ENCODE assay signal across 32 cellular contexts in the genomic region with DNA sequence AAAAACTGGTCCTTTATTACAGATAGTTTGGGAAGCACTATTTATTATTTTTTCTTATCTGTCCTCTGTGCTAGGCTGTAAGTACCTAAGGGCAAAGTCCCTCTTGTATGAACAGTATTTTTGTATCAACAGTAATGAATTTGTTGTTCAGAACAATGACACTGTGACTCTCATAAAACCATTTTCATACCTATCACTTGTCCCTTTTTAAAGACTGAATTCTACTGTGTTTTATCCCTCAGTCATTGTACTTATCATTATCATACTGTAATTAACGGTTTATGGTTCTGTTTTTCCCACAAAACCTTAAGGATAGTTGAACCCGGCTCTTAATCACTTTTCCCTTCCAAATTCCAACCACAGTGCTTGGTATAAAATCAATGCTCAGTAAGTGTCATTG.
DNase-seq lines count a peak whose midpoint lies in the region; ATAC-seq, FAIRE-seq and TF ChIP-seq lines count a peak whose summit lies in the region.
"Had no signal": no experiment of that assay in that cellular context is flagged by ENCODE, and none has a peak within 500 bp of the region (broad histone marks: within the 10 kb centered on the region; RNA-seq: fewer than 3 reads in every experiment).

No MANE protein-coding gene starts in this region.

- TF ChIP-seq POLR2A in H54 (IDR thresholded peaks at IDR 0.05; ENCODE audit: low read depth, low read length) = no peak

- H3K27me3 Mint-ChIP-seq in endothelial cell (ENCODE audit: unreplicated experiment) = peaks cover 1% of the 10 kb centered on the region

- no peaks in the 10 kb centered on the region for H3K9me3 ChIP-seq in small intestine (ENCODE audit: control insufficient read depth, low read depth)
- H3K9me3 ChIP-seq: esophagus squamous epithelium, heart right ventricle, prostate gland, thyroid gland had no signal

- H3K36me3 Mint-ChIP-seq in endothelial cell (ENCODE audit: low read depth, unreplicated experiment) = no peaks in the 10 kb centered on the region
- H3K36me3 Mint-ChIP-seq: activated CD8-positive, alpha-beta memory T cell treated with anti-CD3 and anti-CD28 coated beads, Interleukin-2, amount 10 ng/mL, durations not matched to agents 7 days and 5 days; mesothelial cell of epicardium had no signal

- H3K27me3 ChIP-seq in small intestine (ENCODE audit: control insufficient read depth in 2 of 2, insufficient read depth in 2 of 2, low read length in 2 of 2) = no peaks in the 10 kb centered on the region
- H3K27me3 ChIP-seq: esophagus squamous epithelium, heart right ventricle, thyroid gland had no signal

- WGBS in small intestine, 3 donors = 6 to 67% (median 37%) methylated on average over 2 of the region's 2 CpGs

- H3K27ac Mint-ChIP-seq in endothelial cell (ENCODE audit: unreplicated experiment) = peak overlapping the region; percentile 39
- H3K27ac Mint-ChIP-seq: activated CD8-positive, alpha-beta memory T cell treated with anti-CD3 and anti-CD28 coated beads, Interleukin-2, amount 10 ng/mL, durations not matched to agents 7 days and 5 days; mesothelial cell of epicardium had no signal

- no peak for ATAC-seq in GM21515 (IDR thresholded peaks at IDR 0.05; ENCODE audit: unreplicated experiment)
- ATAC-seq: activated CD4-positive, CD25-positive, alpha-beta regulatory T cell treated with anti-CD3 and anti-CD28 coated beads, Interleukin-2, amount 50 U/mL, for 24 hours; activated CD8-positive, alpha-beta memory T cell treated with anti-CD3 and anti-CD28 coated beads, Interleukin-2, amount 10 ng/mL, durations not matched to agents 7 days and 5 days; GM23338; heart right ventricle; sciatic nerve had no signal

- TF ChIP-seq CTCF in endothelial cell (IDR thresholded peaks at IDR 0.05; ENCODE audit: unreplicated experiment) = no peak

- no peaks in the 10 kb centered on the region for H3K36me3 ChIP-seq in small intestine (ENCODE audit: control insufficient read depth in 2 of 2, insufficient read depth in 2 of 2, low read length in 2 of 2)
- H3K36me3 ChIP-seq: esophagus squamous epithelium, heart right ventricle, prostate gland, thyroid gland had no signal

- peaks cover 5 to 20% of the 10 kb centered on the region in 2 donors for H3K4me1 ChIP-seq in small intestine (ENCODE audit: control insufficient read depth in 2 of 2, insufficient read depth in 1 of 2, low read depth in 1 of 2, low read length in 1 of 2)
- H3K4me1 ChIP-seq: prostate gland had no signal

- H3K9me3 Mint-ChIP-seq in endothelial cell (ENCODE audit: unreplicated experiment) = no peaks in the 10 kb centered on the region
- H3K9me3 Mint-ChIP-seq: GM23338, mesothelial cell of epicardium had no signal

- H3K4me1 Mint-ChIP-seq in endothelial cell (ENCODE audit: unreplicated experiment) = peaks cover 51% of the 10 kb centered on the region
- H3K4me1 Mint-ChIP-seq: activated CD8-positive, alpha-beta memory T cell treated with anti-CD3 and anti-CD28 coated beads, Interleukin-2, amount 10 ng/mL, durations not matched to agents 7 days and 5 days had no signal

- peak overlapping the region in 1 of 2 donors; percentile 20 for H3K27ac ChIP-seq in small intestine (ENCODE audit: low read depth in 1 of 2, low read length in 1 of 2)
- H3K27ac ChIP-seq: C4-2B, esophagus squamous epithelium, heart right ventricle, prostate gland, thyroid gland had no signal

- DNase-seq in H54 (ENCODE audit: insufficient read length, low spot score) (no peak), LoVo (ENCODE audit: low spot score) (peak; percentile 56), endothelial cell (ENCODE audit: low spot score) (no peak), small intestine (peak; percentile 57), iPS-NIHi7 (ENCODE audit: extremely low spot score) (no peak)
- DNase-seq in central memory CD4-positive, alpha-beta T cell = no peak
- DNase-seq: activated CD4-positive, alpha-beta T cell treated with anti-CD3 and anti-CD28 coated beads, Interleukin-2, amount 50 U/mL, for 4 hours; activated CD8-positive, alpha-beta memory T cell treated with anti-CD3 and anti-CD28 coated beads, Interleukin-2, amount 10 ng/mL, durations not matched to agents 7 days and 5 days; activated naive CD4-positive, alpha-beta T cell; activated T-cell treated with anti-CD3 and anti-CD28 coated beads, Interleukin-2, amount 50 U/mL, for 48 hours; cerebellar nuclear complex; COR-L47; esophagus squamous epithelium; foreskin melanocyte; heart right ventricle; Karpas-422; NCI-H1436 treated with DMSO at 0.1 percent for 48 hours; NCI-H2107; NCI-H774; RPMI8226; stimulated activated CD4-positive, alpha-beta T cell treated with anti-CD3 and anti-CD28 coated beads, Interleukin-12 subunit alpha, Interleukin-12 subunit beta, amount 100 ng/mL, for 4 hours; stimulated activated CD4-positive, alpha-beta T cell treated with anti-CD3 and anti-CD28 coated beads, Interleukin-2, amount 100 ng/mL, for 48 hours; T-helper 1 cell; thyroid gland had no signal

- H3K4me3 ChIP-seq in small intestine (ENCODE audit: low read depth in 1 of 2, low read length in 2 of 2) = no peak overlapping the region
- H3K4me3 ChIP-seq: esophagus squamous epithelium, GM23338, heart right ventricle, prostate gland, thyroid gland had no signal

- FAIRE-seq in H54 (lab: Jason Lieb, UNC) (peak; percentile 23), small intestine (lab: Jason Lieb, UNC) (no peak)
- FAIRE-seq: endometrium had no signal

- no peak overlapping the region for H3K4me3 Mint-ChIP-seq in endothelial cell (ENCODE audit: unreplicated experiment)
- H3K4me3 Mint-ChIP-seq: activated CD8-positive, alpha-beta memory T cell treated with anti-CD3 and anti-CD28 coated beads, Interleukin-2, amount 10 ng/mL, durations not matched to agents 7 days and 5 days; GM23338; mesothelial cell of epicardium had no signal

Comparison
In these comparisons a context has a peak if more than half of its experiments do, and no peak if none do; other contexts are left out.
1. DNase-seq: peak in LoVo (single experiment) and small intestine (single experiment); none in H54 (single experiment), endothelial cell (single experiment), central memory CD4-positive, alpha-beta T cell (single experiment) and iPS-NIHi7 (single experiment).